Comparison of ENCODE assay signal across 2 cellular contexts in the genomic region with DNA sequence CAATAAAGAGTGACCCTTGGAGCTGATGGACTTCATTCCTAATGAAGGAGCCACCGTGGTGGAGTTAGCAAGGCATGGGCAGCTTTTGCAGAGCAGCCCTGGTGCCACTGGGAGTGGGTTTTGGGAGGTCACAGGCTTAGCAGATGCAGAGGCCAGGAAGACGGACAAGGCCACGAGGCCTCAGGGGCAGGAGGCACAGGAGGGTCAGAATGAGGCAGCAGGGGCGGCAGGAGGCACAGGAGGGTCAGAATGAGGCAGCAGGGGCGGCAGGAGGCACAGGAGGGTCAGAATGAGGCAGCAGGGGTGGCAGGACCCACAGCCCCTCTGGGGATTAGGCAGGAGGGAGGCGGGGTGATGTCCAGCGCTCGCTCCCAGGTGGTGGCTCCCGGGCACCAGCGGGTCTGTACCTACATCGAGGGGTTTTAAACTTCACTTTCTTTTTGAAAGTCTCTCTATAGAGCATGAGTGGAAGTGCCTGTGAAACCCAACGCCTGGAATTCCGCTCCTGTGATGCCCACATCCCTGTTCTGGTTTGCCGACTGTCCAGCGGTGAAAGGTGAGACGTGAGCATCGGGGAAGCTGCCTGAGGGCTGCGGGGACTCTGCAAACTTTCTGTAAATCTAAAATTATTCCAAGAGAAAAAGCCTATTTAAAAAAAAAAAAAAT.
TF ChIP-seq lines count a peak whose summit lies in the region.

No MANE protein-coding gene starts in this region.

TF ChIP-seq in HepG2, 621 proteins besides CTCF, POLR2A, EP300 and RAD21:
- no peak for TF ChIP-seq MBD4 (IDR thresholded peaks at IDR 0.05; ENCODE audit: borderline replicate concordance, low read length)
- TF ChIP-seq SRSF1 (optimal IDR thresholded peaks at IDR 0.05; ENCODE audit: low read depth, low read length), result no peak
- TF ChIP-seq ZNF619 (CRISPR knock-in tag; IDR thresholded peaks at IDR 0.05), result no peak
- no peak for TF ChIP-seq ARID4A (CRISPR knock-in tag; IDR thresholded peaks at IDR 0.05; ENCODE audit: borderline replicate concordance)
- no peak for TF ChIP-seq ZNF678 (CRISPR knock-in tag; IDR thresholded peaks at IDR 0.05)
- no peak for TF ChIP-seq ZNF7 (CRISPR knock-in tag; IDR thresholded peaks at IDR 0.05)
TF ChIP-seq in HepG2: peak in this region for 0.

TF ChIP-seq in SK-N-SH, 30 proteins besides CTCF, POLR2A, EP300 and RAD21:
- TF ChIP-seq RFX5 (IDR thresholded peaks at IDR 0.05; ENCODE audit: low read length), result no peak
- TF ChIP-seq, protein P1, sequence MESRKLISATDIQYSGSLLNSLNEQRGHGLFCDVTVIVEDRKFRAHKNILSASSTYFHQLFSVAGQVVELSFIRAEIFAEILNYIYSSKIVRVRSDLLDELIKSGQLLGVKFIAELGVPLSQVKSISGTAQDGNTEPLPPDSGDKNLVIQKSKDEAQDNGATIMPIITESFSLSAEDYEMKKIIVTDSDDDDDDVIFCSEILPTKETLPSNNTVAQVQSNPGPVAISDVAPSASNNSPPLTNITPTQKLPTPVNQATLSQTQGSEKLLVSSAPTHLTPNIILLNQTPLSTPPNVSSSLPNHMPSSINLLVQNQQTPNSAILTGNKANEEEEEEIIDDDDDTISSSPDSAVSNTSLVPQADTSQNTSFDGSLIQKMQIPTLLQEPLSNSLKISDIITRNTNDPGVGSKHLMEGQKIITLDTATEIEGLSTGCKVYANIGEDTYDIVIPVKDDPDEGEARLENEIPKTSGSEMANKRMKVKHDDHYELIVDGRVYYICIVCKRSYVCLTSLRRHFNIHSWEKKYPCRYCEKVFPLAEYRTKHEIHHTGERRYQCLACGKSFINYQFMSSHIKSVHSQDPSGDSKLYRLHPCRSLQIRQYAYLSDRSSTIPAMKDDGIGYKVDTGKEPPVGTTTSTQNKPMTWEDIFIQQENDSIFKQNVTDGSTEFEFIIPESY (IDR thresholded peaks at IDR 0.05; ENCODE audit: borderline replicate concordance, low read depth), result no peak
- no peak for TF ChIP-seq MEF2A (IDR thresholded peaks at IDR 0.05; ENCODE audit: borderline replicate concordance, low read depth)
- no peak for TF ChIP-seq MAX (IDR thresholded peaks at IDR 0.05; ENCODE audit: low read depth)
- no peak for TF ChIP-seq REST (IDR thresholded peaks at IDR 0.05; ENCODE audit: low read depth, low read length)
